ENCODE assay signal across 20 cellular contexts in the genomic region with DNA sequence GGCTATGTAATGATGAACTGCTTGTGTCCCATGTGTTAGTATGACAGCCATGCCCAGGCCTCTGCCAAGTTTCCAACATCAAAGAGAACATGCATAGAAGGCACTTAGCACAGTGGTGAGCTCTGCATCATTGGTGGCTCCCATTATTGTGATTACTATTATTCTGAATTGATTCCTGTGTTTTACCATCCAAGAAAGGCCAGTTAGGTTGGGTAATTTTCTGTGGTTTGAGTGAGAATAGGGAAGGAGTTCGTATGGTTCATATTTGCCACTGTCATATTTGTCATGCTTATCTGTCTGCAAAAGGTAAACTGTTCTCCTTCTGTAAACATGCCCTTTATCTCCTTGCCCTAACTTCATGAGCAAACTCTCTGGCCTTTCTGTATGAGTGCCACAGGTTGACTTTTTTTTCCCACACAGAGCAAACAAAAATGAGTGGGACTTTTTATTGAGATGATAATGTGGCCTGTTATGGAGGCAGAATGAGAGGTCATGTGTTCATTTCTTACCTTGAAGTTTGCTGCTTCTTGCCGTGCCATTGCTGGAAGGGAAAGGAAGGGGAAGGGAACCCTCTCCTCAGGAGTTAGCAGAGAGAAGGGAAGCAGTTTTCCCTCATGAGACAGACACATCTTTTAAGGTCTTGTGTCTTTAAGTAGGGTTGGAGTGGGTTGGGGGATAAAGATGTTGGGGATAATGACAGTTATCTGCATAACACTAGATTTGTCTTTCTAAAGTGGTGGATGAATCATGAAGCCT.
"Had no signal": no experiment of that assay in that cellular context is flagged by ENCODE, and none has a peak within 500 bp of the region (broad histone marks: within the 10 kb centered on the region; RNA-seq: fewer than 3 reads in every experiment).

No MANE protein-coding gene starts in this region.

- DNase-seq: activated CD4-positive, alpha-beta T cell treated with anti-CD3 and anti-CD28 coated beads for 1 hour; activated CD4-positive, alpha-beta T cell treated with anti-CD3 and anti-CD28 coated beads, Interleukin-2, amount 50 U/mL, for 4 hours; activated gamma-delta T cell treated with Interleukin-2 at 50 U/mL for 16 hours; adrenal gland; cerebellar nuclear complex; cortex of kidney; effector CD4-positive, alpha-beta T cell; heart left ventricle; mesenchymal stem cell; natural killer cell; sigmoid colon; spleen; stimulated activated naive CD4-positive, alpha-beta T cell; upper lobe of right lung had no signal

- ATAC-seq: activated naive CD4-positive, alpha-beta T cell treated with anti-CD3 and anti-CD28 coated beads, Interleukin-2, amount 50 U/mL, for 72 hours; esophagus mucosa; gastroesophageal sphincter; heart left ventricle; natural killer cell; upper lobe of right lung had no signal

- H3K4me3 ChIP-seq: adrenal gland, gastroesophageal sphincter, heart left ventricle, sigmoid colon, spleen, upper lobe of right lung had no signal

- H3K27ac ChIP-seq: adrenal gland, gastroesophageal sphincter, heart left ventricle, neutrophil, parathyroid adenoma, sigmoid colon, spleen, upper lobe of right lung had no signal

- H3K27me3 ChIP-seq: adrenal gland, gastroesophageal sphincter, heart left ventricle, neutrophil, sigmoid colon, spleen, upper lobe of right lung had no signal

- H3K9me3 Mint-ChIP-seq: activated naive CD4-positive, alpha-beta T cell treated with anti-CD3 and anti-CD28 coated beads, Interleukin-2, amount 50 U/mL, for 72 hours; natural killer cell; T-helper 1 cell treated with Interleukin-12 subunit alpha and Interleukin-12 subunit beta and Interleukin-4 antibody, amounts not matched to agents 30 μg/mL and 1 μg/mL, for 36 hours had no signal

- H3K4me1 Mint-ChIP-seq: natural killer cell had no signal

- H3K27ac Mint-ChIP-seq: activated naive CD4-positive, alpha-beta T cell treated with anti-CD3 and anti-CD28 coated beads, Interleukin-2, amount 50 U/mL, for 72 hours; natural killer cell; T-helper 1 cell treated with Interleukin-12 subunit alpha and Interleukin-12 subunit beta and Interleukin-4 antibody, amounts not matched to agents 30 μg/mL and 1 μg/mL, for 36 hours had no signal

- H3K36me3 Mint-ChIP-seq: activated naive CD4-positive, alpha-beta T cell treated with anti-CD3 and anti-CD28 coated beads, Interleukin-2, amount 50 U/mL, for 72 hours; natural killer cell had no signal

- H3K36me3 ChIP-seq: adrenal gland, gastroesophageal sphincter, heart left ventricle, neutrophil, sigmoid colon, spleen, upper lobe of right lung had no signal

- H3K4me1 ChIP-seq: adrenal gland, gastroesophageal sphincter, heart left ventricle, parathyroid adenoma, sigmoid colon, spleen, upper lobe of right lung had no signal

- H3K9me3 ChIP-seq: adrenal gland, gastroesophageal sphincter, heart left ventricle, neutrophil, sigmoid colon, spleen, upper lobe of right lung had no signal

- H3K4me3 Mint-ChIP-seq: natural killer cell; T-helper 1 cell treated with Interleukin-12 subunit alpha and Interleukin-12 subunit beta and Interleukin-4 antibody, amounts not matched to agents 30 μg/mL and 1 μg/mL, for 36 hours had no signal
